16 cellular contexts compared by ENCODE assay signal in genomic region chr14:104802913-104803184, GRCh38. TPM values are rescaled to one million over a fixed set of nuclear protein-coding genes. Genes with fewer than 3 reads are reported as not detected.
DNase-seq lines count a peak whose midpoint lies in the region; ATAC-seq and TF ChIP-seq lines count a peak whose summit lies in the region.
"Had no signal": no experiment of that assay in that cellular context is flagged by ENCODE, and none has a peak within 500 bp of the region (broad histone marks: within the 10 kb centered on the region; RNA-seq: fewer than 3 reads in every experiment).

No MANE protein-coding gene starts in this region.

- no peaks in the 10 kb centered on the region for H3K9me3 ChIP-seq in BLaER1
- no peaks in the 10 kb centered on the region for H3K9me3 ChIP-seq in CD4-positive, CD25-positive, alpha-beta regulatory T cell (ENCODE audit: control insufficient read depth in 2 of 2, low read length in 2 of 2)
- H3K9me3 ChIP-seq in Peyer's patch, result no peaks in the 10 kb centered on the region

- POLR2A ChIA-PET in WTC11 (lab: Charles Lee), result no interaction called here

- H3K9me3 Mint-ChIP-seq in CD4-positive, CD25-positive, alpha-beta regulatory T cell, result no peaks in the 10 kb centered on the region
- H3K9me3 Mint-ChIP-seq in WTC11 (peaks cover 11% of the 10 kb centered on the region), naive B cell (no peaks in the 10 kb centered on the region)
- H3K9me3 Mint-ChIP-seq: CD14-positive monocyte had no signal

- H3K4me3 ChIP-seq in BLaER1 (no peak overlapping the region), Peyer's patch (no peak overlapping the region)
- H3K4me3 ChIP-seq in CD4-positive, CD25-positive, alpha-beta regulatory T cell (ENCODE audit: low read depth, low read length), result no peak overlapping the region

- TF ChIP-seq POLR2A in Peyer's patch (IDR thresholded peaks at IDR 0.05), result no peak

- peak overlapping the region in 3 of 4 donors; percentile 61 to 82 (median 78) for H3K4me3 Mint-ChIP-seq in CD4-positive, CD25-positive, alpha-beta regulatory T cell
- H3K4me3 Mint-ChIP-seq in WTC11 (peak overlapping the region; percentile 47), naive B cell (peak overlapping the region in 5 of 8 donors; percentile 35 to 86 (median 61))

- no peak for DNase-seq in CD4-positive, CD25-positive, alpha-beta regulatory T cell
- DNase-seq in WTC11 (ENCODE audit: low spot score) (no peak), naive B cell (no peak), pons (ENCODE audit: low spot score) (no peak), Peyer's patch (no peak), putamen (ENCODE audit: low spot score) (no peak)
- DNase-seq: activated CD4-positive, CD25-positive, alpha-beta regulatory T cell; erythroblast; KG1; midbrain; NCI-H1105 treated with DMSO at 0.1 percent for 48 hours; NCI-H226; stimulated activated CD4-positive, alpha-beta T cell treated with anti-CD3 and anti-CD28 coated beads, Interleukin-15, amount 100 ng/mL, for 24 hours had no signal

- no peaks in the 10 kb centered on the region for H3K36me3 Mint-ChIP-seq in CD4-positive, CD25-positive, alpha-beta regulatory T cell
- H3K36me3 Mint-ChIP-seq in WTC11, result no peaks in the 10 kb centered on the region
- no peaks in the 10 kb centered on the region for H3K36me3 Mint-ChIP-seq in naive B cell

- H3K27ac Mint-ChIP-seq in CD4-positive, CD25-positive, alpha-beta regulatory T cell, result no peak overlapping the region
- no peak overlapping the region for H3K27ac Mint-ChIP-seq in WTC11
- no peak overlapping the region for H3K27ac Mint-ChIP-seq in naive B cell

- H3K36me3 ChIP-seq in BLaER1, result no peaks in the 10 kb centered on the region
- H3K36me3 ChIP-seq in CD4-positive, CD25-positive, alpha-beta regulatory T cell (ENCODE audit: control insufficient read depth, insufficient read depth, low read length), result no peaks in the 10 kb centered on the region
- no peaks in the 10 kb centered on the region for H3K36me3 ChIP-seq in Peyer's patch

- peaks cover 76% of the 10 kb centered on the region for H3K4me1 ChIP-seq in BLaER1
- peaks cover 20% of the 10 kb centered on the region for H3K4me1 ChIP-seq in CD4-positive, CD25-positive, alpha-beta regulatory T cell (ENCODE audit: control insufficient read depth, insufficient read depth, low read length, poor library complexity, severe bottlenecking)
- peaks cover 6 to 39% (median 13%) of the 10 kb centered on the region in 4 donors for H3K4me1 ChIP-seq in Peyer's patch

- H3K4me2 ChIP-seq in BLaER1, result peak overlapping the region; percentile 98

- H3K27me3 Mint-ChIP-seq in CD4-positive, CD25-positive, alpha-beta regulatory T cell, result no peaks in the 10 kb centered on the region
- H3K27me3 Mint-ChIP-seq in WTC11 (ENCODE audit: low read depth) (peaks cover 48% of the 10 kb centered on the region), naive B cell (peaks cover 0 to 6% (median 0%) of the 10 kb centered on the region in 3 donors)

- CTCF ChIA-PET in WTC11 (lab: Charles Lee), result no interaction called here

- peaks cover 14% of the 10 kb centered on the region; the same call in 1 of the 2 replicates for H3K27me3 ChIP-seq in BLaER1
- no peaks in the 10 kb centered on the region for H3K27me3 ChIP-seq in CD4-positive, CD25-positive, alpha-beta regulatory T cell (ENCODE audit: control insufficient read depth, insufficient read depth, low read length)
- H3K27me3 ChIP-seq in Peyer's patch, result no peaks in the 10 kb centered on the region

- peaks cover 0 to 37% (median 7%) of the 10 kb centered on the region in 4 donors for H3K4me1 Mint-ChIP-seq in CD4-positive, CD25-positive, alpha-beta regulatory T cell
- H3K4me1 Mint-ChIP-seq in WTC11 (peaks cover 16% of the 10 kb centered on the region), naive B cell (peaks cover 35 to 39% (median 39%) of the 10 kb centered on the region in 3 donors)

- H3K9ac ChIP-seq in BLaER1, result peak overlapping the region; percentile 29; the same call in 1 of the 2 replicates

- TF ChIP-seq CTCF in WTC11 (IDR thresholded peaks at IDR 0.05), result no peak
- TF ChIP-seq CTCF in Peyer's patch (IDR thresholded peaks at IDR 0.05), result no peak

- H3K27ac ChIP-seq in BLaER1 (no peak overlapping the region), Peyer's patch (no peak overlapping the region)
- H3K27ac ChIP-seq in CD4-positive, CD25-positive, alpha-beta regulatory T cell (ENCODE audit: insufficient read depth, low read length, poor library complexity, severe bottlenecking), result no peak overlapping the region

- H4K20me1 ChIP-seq in BLaER1, result peaks cover 45% of the 10 kb centered on the region

- no peak for ATAC-seq in CD4-positive, CD25-positive, alpha-beta regulatory T cell (ENCODE audit: low read depth in 2 of 2)
- ATAC-seq in WTC11, result no peak
- no peak for ATAC-seq in naive B cell (ENCODE audit: low read depth in 2 of 2)
- ATAC-seq in HG02884 (IDR thresholded peaks at IDR 0.05; ENCODE audit: unreplicated experiment), result no peak

TF ChIP-seq in WTC11, 78 proteins besides CTCF, POLR2A, EP300 and RAD21 (continues in another document):
- TF ChIP-seq HMGA2 (CRISPR knock-in tag; IDR thresholded peaks at IDR 0.05) (no peak), AR (CRISPR knock-in tag; IDR thresholded peaks at IDR 0.05) (no peak), GABPB1 (CRISPR knock-in tag; IDR thresholded peaks at IDR 0.05) (no peak), CREM (CRISPR knock-in tag; IDR thresholded peaks at IDR 0.05) (no peak), IRF1 (CRISPR knock-in tag; IDR thresholded peaks at IDR 0.05) (no peak)

RNA-seq across cellular contexts. Expression of gene ZBTB42, which starts 1.9 kb away (rescaled TPM):
- total RNA-seq in CD4-positive, CD25-positive, alpha-beta regulatory T cell, result 3.6 TPM
- polyA plus RNA-seq in CD4-positive, CD25-positive, alpha-beta regulatory T cell, result 1 to 10 TPM; 1.3 to 2.1 (median 1.9) TPM
- total RNA-seq in WTC11 (2021) (5.4 to 6.4 TPM (median 5.5 TPM) in 3 replicates), Peyer's patch (10 to 100 TPM in 2 of 4 donors, 1 to 10 TPM in 2; 2.5 to 14.7 (median 10.9) TPM)
- polyA plus RNA-seq in naive B cell (ENCODE audit: low read depth in 6 of 6), result 1 to 10 TPM in 4 of 6 donors, under 1 TPM in 2; 0.84 to 1.9 (median 1.2) TPM

RNA-seq across cellular contexts. Expression of gene AKT1, which starts 7.3 kb away (rescaled TPM):
- 86.0 TPM for total RNA-seq in CD4-positive, CD25-positive, alpha-beta regulatory T cell
- polyA plus RNA-seq in CD4-positive, CD25-positive, alpha-beta regulatory T cell, result 10 to 100 TPM in 2 of 4 donors, 1 to 10 TPM in 2; 6.3 to 19.8 (median 12.4) TPM
- total RNA-seq in WTC11 (2021) (105 to 121 TPM (median 106 TPM) in 3 replicates), Peyer's patch (100 to 1,000 TPM in 2 of 4 donors, 10 to 100 TPM in 2; 85.6 to 259 (median 111) TPM)
- 10 to 100 TPM in 5 of 6 donors, 1 to 10 TPM in 1; 6.3 to 22.0 (median 14.1) TPM for polyA plus RNA-seq in naive B cell (ENCODE audit: low read depth in 6 of 6)

RNA-seq across cellular contexts. Expression of gene SIVA1, which starts 49.9 kb away (rescaled TPM):
- 82.6 TPM for total RNA-seq in CD4-positive, CD25-positive, alpha-beta regulatory T cell
- 100 to 1,000 TPM; 234 to 281 (median 246) TPM for polyA plus RNA-seq in CD4-positive, CD25-positive, alpha-beta regulatory T cell
- total RNA-seq in WTC11 (2021) (113 to 128 TPM (median 124 TPM) in 3 replicates), Peyer's patch (100 to 1,000 TPM in 3 of 4 donors, 10 to 100 TPM in 1; 64.6 to 144 (median 115) TPM)
- polyA plus RNA-seq in naive B cell (ENCODE audit: low read depth in 6 of 6), result 100 to 1,000 TPM; 191 to 266 (median 227) TPM
